In the genomic region with DNA sequence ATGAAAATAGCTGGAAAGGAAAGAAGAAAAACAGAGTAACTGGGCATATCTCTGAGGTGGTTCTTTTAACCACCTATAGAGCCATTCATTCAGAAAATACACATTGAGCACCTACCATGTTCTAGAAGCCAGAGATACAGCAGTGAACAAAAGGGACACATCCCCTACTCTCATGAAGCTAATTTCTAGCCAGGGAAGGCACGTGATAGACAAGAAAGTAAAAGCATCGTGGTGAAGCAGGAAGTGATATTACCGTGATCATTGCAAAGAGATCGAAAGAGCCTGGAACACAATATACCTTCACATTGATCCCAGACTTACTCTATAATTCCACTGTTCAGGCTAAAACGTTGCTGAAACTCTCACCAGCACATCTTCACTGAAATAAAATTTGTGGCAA, we compare ENCODE assay signal across 1 cellular context.
TF ChIP-seq lines count a peak whose summit lies in the region.

No MANE protein-coding gene starts in this region.

TF ChIP-seq in WTC11, 78 proteins besides CTCF, POLR2A, EP300 and RAD21 (continued from another document):
- TF ChIP-seq, protein P1, sequence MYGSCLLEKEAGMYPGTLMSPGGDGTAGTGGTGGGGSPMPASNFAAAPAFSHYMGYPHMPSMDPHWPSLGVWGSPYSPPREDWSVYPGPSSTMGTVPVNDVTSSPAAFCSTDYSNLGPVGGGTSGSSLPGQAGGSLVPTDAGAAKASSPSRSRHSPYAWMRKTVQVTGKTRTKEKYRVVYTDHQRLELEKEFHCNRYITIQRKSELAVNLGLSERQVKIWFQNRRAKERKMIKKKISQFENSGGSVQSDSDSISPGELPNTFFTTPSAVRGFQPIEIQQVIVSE (CRISPR knock-in tag; IDR thresholded peaks at IDR 0.05; ENCODE audit: borderline replicate concordance) = no peak
- no peak for TF ChIP-seq TCF7 (CRISPR knock-in tag; IDR thresholded peaks at IDR 0.05; ENCODE audit: low read depth)
- TF ChIP-seq, protein P2, sequence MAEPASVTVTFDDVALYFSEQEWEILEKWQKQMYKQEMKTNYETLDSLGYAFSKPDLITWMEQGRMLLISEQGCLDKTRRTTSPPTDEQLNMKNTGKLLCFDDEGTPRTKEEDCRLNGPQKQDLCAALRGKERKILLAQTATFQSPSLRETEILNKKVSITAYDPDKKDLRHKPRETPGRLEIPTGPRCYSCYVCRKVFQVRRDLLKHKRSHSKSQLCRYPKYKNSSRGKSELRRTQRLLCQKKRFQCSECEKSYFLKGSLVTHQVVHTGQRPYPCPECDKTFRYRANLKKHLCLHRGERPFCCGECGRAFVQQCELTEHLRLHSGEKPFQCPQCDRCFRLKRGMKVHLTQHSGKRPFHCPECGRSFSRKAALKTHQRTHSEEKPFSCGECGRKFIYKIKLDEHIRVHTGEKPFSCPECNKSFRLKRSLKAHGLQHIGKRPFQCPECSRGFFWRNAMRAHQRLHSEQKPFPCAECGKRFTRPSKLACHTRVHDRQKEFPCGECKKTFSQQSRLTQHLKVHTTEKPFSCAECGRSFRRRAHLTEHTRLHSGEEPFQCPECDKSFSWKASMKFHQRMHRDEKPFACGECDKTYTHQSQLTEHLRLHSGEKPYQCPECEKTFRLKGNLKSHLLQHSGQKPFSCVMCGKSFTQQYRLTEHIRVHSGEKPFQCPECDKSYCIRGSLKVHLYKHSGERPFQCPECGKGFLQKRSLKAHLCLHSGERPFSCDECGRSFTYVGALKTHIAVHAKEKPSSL (CRISPR knock-in tag; conservative IDR thresholded peaks at IDR 0.05) = no peak
